Comparison of ENCODE assay signal across 1 cellular context in genomic region chr4:143240920-143241319, GRCh38.
TF ChIP-seq lines count a peak whose summit lies in the region.

No MANE protein-coding gene starts in this region.

TF ChIP-seq in K562, 482 proteins besides CTCF, POLR2A, EP300 and RAD21 (continued from another document):
- no peak for TF ChIP-seq HDAC1 (IDR thresholded peaks at IDR 0.05)
- TF ChIP-seq KAT8 (IDR thresholded peaks at IDR 0.05; ENCODE audit: low read depth) = no peak
- no peak for TF ChIP-seq MTA2 (IDR thresholded peaks at IDR 0.05; ENCODE audit: low read depth)
- TF ChIP-seq SMAD1 (IDR thresholded peaks at IDR 0.05; ENCODE audit: low read depth, low read length, partially characterized antibody) = no peak
